In the genomic region with DNA sequence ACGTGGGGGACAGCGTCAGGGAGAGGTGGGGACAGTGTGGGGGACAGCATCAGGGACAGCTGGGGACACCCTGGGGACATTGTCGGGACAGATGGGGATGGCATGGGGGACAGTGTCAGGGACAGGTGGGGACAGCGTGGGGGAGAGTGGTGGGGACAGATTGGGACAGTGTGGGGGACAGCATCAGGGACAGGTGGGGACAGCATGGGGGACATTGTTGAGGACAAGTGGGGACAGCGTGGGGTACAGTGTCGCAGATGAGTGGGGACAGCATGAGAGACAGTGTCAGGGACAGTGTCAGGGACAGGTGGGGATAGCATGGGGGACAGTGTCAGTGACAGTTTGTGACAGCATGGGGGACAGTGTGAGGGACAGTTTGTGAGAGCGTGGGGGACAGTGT, we compare ENCODE assay signal across 19 cellular contexts.
DNase-seq lines count a peak whose midpoint lies in the region; ATAC-seq and TF ChIP-seq lines count a peak whose summit lies in the region.
"Had no signal": no experiment of that assay in that cellular context is flagged by ENCODE, and none has a peak within 500 bp of the region (broad histone marks: within the 10 kb centered on the region; RNA-seq: fewer than 3 reads in every experiment).

No MANE protein-coding gene starts in this region.

- H3K27ac ChIP-seq in sigmoid colon (no peak overlapping the region), endodermal cell (ENCODE audit: low read depth, low read length) (no peak overlapping the region)

- no peaks in the 10 kb centered on the region for H3K36me3 Mint-ChIP-seq in activated naive CD4-positive, alpha-beta T cell treated with anti-CD3 and anti-CD28 coated beads, Interleukin-2, amount 10 ng/mL, durations not matched to agents 7 days and 5 days
- H3K36me3 Mint-ChIP-seq in endodermal cell (ENCODE audit: low read depth), result no peaks in the 10 kb centered on the region
- H3K36me3 Mint-ChIP-seq: CD8-positive, alpha-beta T cell had no signal

- H3K27me3 Mint-ChIP-seq in activated naive CD4-positive, alpha-beta T cell treated with anti-CD3 and anti-CD28 coated beads, Interleukin-2, amount 10 ng/mL, durations not matched to agents 7 days and 5 days, result no peaks in the 10 kb centered on the region
- no peaks in the 10 kb centered on the region for H3K27me3 Mint-ChIP-seq in endodermal cell (ENCODE audit: insufficient read depth)

- H3K36me3 ChIP-seq in sigmoid colon (no peaks in the 10 kb centered on the region), endodermal cell (ENCODE audit: control insufficient read depth, insufficient read depth, low read length) (no peaks in the 10 kb centered on the region)

- no peak overlapping the region for H3K4me3 Mint-ChIP-seq in activated naive CD4-positive, alpha-beta T cell treated with anti-CD3 and anti-CD28 coated beads, Interleukin-2, amount 10 ng/mL, durations not matched to agents 7 days and 5 days
- no peak overlapping the region for H3K4me3 Mint-ChIP-seq in endodermal cell
- H3K4me3 Mint-ChIP-seq: CD8-positive, alpha-beta T cell; HFFc6 had no signal

- H3K9ac ChIP-seq in endodermal cell (ENCODE audit: extremely low read depth, low read length, poor library complexity, severe bottlenecking), result no peak overlapping the region

- H3K9me3 ChIP-seq in sigmoid colon (no peaks in the 10 kb centered on the region), endodermal cell (ENCODE audit: control insufficient read depth, low read length) (no peaks in the 10 kb centered on the region)

- TF ChIP-seq POLR2A in sigmoid colon (IDR thresholded peaks at IDR 0.05), result no peak

- intact Hi-C loops in sigmoid colon (cut with DNase I), result no loop called here

- ATAC-seq in HG02884 (IDR thresholded peaks at IDR 0.05; ENCODE audit: unreplicated experiment), result no peak
- ATAC-seq: CD8-positive, alpha-beta T cell had no signal

- TF ChIP-seq EP300 in sigmoid colon (IDR thresholded peaks at IDR 0.05), result no peak

- peak overlapping the region; percentile 58 for H3K27ac Mint-ChIP-seq in activated naive CD4-positive, alpha-beta T cell treated with anti-CD3 and anti-CD28 coated beads, Interleukin-2, amount 10 ng/mL, durations not matched to agents 7 days and 5 days
- no peak overlapping the region for H3K27ac Mint-ChIP-seq in endodermal cell
- H3K27ac Mint-ChIP-seq: CD8-positive, alpha-beta T cell; HFFc6 had no signal

- H3K4me3 ChIP-seq in sigmoid colon, result no peak overlapping the region
- H3K4me3 ChIP-seq in endodermal cell (ENCODE audit: low read length), result no peak overlapping the region
- no peak overlapping the region for H3K4me3 ChIP-seq in foreskin fibroblast (ENCODE audit: low read depth in 1 of 2, low read length in 2 of 2)

- no peaks in the 10 kb centered on the region for H3K4me1 Mint-ChIP-seq in activated naive CD4-positive, alpha-beta T cell treated with anti-CD3 and anti-CD28 coated beads, Interleukin-2, amount 10 ng/mL, durations not matched to agents 7 days and 5 days
- H3K4me1 Mint-ChIP-seq in endodermal cell, result no peaks in the 10 kb centered on the region

- TF ChIP-seq CTCF in sigmoid colon (IDR thresholded peaks at IDR 0.05), result no peak
- TF ChIP-seq CTCF in endodermal cell (conservative IDR thresholded peaks at IDR 0.05), result no peak
- no peak for TF ChIP-seq CTCF in foreskin fibroblast (IDR thresholded peaks at IDR 0.05; ENCODE audit: low read depth, low read length)

- DNase-seq in activated naive CD4-positive, alpha-beta T cell treated with anti-CD3 and anti-CD28 coated beads, Interleukin-2, amount 10 ng/mL, durations not matched to agents 7 days and 5 days, result no peak
- no peak for DNase-seq in activated naive CD4-positive, alpha-beta T cell treated with Interleukin-2 at 50 U/mL for 16 hours
- DNase-seq in islet precursor cell (peak; percentile 13), sigmoid colon (peak; percentile 49), endodermal cell (no peak), foreskin fibroblast (no peak)
- no peak for DNase-seq in activated CD4-positive, CD25-positive, alpha-beta regulatory T cell (lab: John Stamatoyannopoulos, UW)
- DNase-seq: 8988T; CD8-positive, alpha-beta T cell; DND-41; HFFc6; KG1; NCI-H1436; NCI-H2029; NCI-H2171; NCI-H446; NCI-H69; Right ventricle myocardium superior had no signal

- no peaks in the 10 kb centered on the region for H3K9me3 Mint-ChIP-seq in activated naive CD4-positive, alpha-beta T cell treated with anti-CD3 and anti-CD28 coated beads, Interleukin-2, amount 10 ng/mL, durations not matched to agents 7 days and 5 days
- H3K9me3 Mint-ChIP-seq in endodermal cell, result peaks cover 53% of the 10 kb centered on the region
- H3K9me3 Mint-ChIP-seq: CD8-positive, alpha-beta T cell had no signal

- peaks cover 0 to 6% (median 2%) of the 10 kb centered on the region in 4 donors for H3K4me1 ChIP-seq in sigmoid colon
- no peaks in the 10 kb centered on the region for H3K4me1 ChIP-seq in endodermal cell (ENCODE audit: control insufficient read depth, insufficient read depth, low read length)

- WGBS in sigmoid colon, 2 donors, result 75 to 86% methylated on average over 7 of the region's 7 CpGs
- WGBS in endodermal cell (ENCODE audit: insufficient coverage in 1 of 2, insufficient read length in 1 of 2), 2 experiments, result 62 to 70% methylated on average over 5 to 7 of the region's 7 CpGs

- H3K27me3 ChIP-seq in sigmoid colon, result no peaks in the 10 kb centered on the region
- no peaks in the 10 kb centered on the region for H3K27me3 ChIP-seq in endodermal cell (ENCODE audit: control insufficient read depth, insufficient read depth, low read length, poor library complexity, severe bottlenecking)

- CTCF ChIA-PET in activated naive CD4-positive, alpha-beta T cell treated with anti-CD3 and anti-CD28 coated beads, Interleukin-2, amount 10 ng/mL, durations not matched to agents 7 days and 5 days (lab: Charles Lee), result no interaction called here

Comparison
In these comparisons a context has a peak if more than half of its experiments do, and no peak if none do; other contexts are left out.
1. DNase-seq: peak in islet precursor cell (single experiment) and sigmoid colon (single experiment); none in activated naive CD4-positive, alpha-beta T cell treated with anti-CD3 and anti-CD28 coated beads, Interleukin-2, amount 10 ng/mL, durations not matched to agents 7 days and 5 days (single experiment), activated naive CD4-positive, alpha-beta T cell treated with Interleukin-2 at 50 U/mL for 16 hours (single experiment), activated CD4-positive, CD25-positive, alpha-beta regulatory T cell (0 of 4), endodermal cell (single experiment) and foreskin fibroblast (0 of 2).